Comparison of ENCODE assay signal across 9 cellular contexts in genomic region chr12:63669936-63670335, GRCh38. TPM values are rescaled to one million over a fixed set of nuclear protein-coding genes. Genes with fewer than 3 reads are reported as not detected.
A peak's percentile ranks its signal among the peaks of the same experiment; 100 is the strongest.
DNase-seq lines count a peak whose midpoint lies in the region; ATAC-seq, FAIRE-seq and TF ChIP-seq lines count a peak whose summit lies in the region.
"Not testable (repeated sequence)": the region's sequence is repeated elsewhere in the genome, so short reads cannot be mapped to it uniquely, and the experiment has no call there.
"Had no signal": no experiment of that assay in that cellular context is flagged by ENCODE, and none has a peak within 500 bp of the region (broad histone marks: within the 10 kb centered on the region; RNA-seq: fewer than 3 reads in every experiment).

No MANE protein-coding gene starts in this region.

- H3K9me3 ChIP-seq in GM23248 (ENCODE audit: low read depth); astrocyte (ENCODE audit: insufficient read depth, low read depth, low read length): not testable (repeated sequence)

- H3K4me1 Mint-ChIP-seq in T-helper 2 cell treated with Interferon-gamma antibody and Interleukin-4, amounts not matched to agents 5 μg/mL and 100 μg/mL, for 36 hours (ENCODE audit: low read depth); activated T-helper 1 cell treated with anti-CD3 and anti-CD28 coated beads, Interleukin-12 subunit alpha, Interleukin-12 subunit beta, Interleukin-2, Interleukin-4 antibody, amounts not matched to agents 30 ng/mL and 10 ng/mL and 1 ng/mL, durations not matched to agents 14 hours and 24 hours and 36 hours (ENCODE audit: low read depth); astrocyte (ENCODE audit: low read depth, unreplicated experiment): not testable (repeated sequence)
- H3K4me1 Mint-ChIP-seq in naive thymus-derived CD8-positive, alpha-beta T cell = peaks cover 14 to 35% (median 28%) of the 10 kb centered on the region in 4 donors
- H3K4me1 Mint-ChIP-seq in stimulated activated naive B cell treated with anti-CD40 and anti-IgM and Interleukin-4, amounts not matched to agents 10 μg/mL and 1 μg/mL and 100 μg/mL, for 72 hours = peaks cover 13 to 30% of the 10 kb centered on the region in 2 donors

- in situ Hi-C loops in GM23248 (cut with MboI) = loop anchor here (10.0 kb wide), 1 partner anchor 125 kb away; no protein-coding TSS in a partner anchor

- WGBS in GM23248 (ENCODE audit: low coverage in 1 of 2, low lambda C conversion rate in 2 of 2, missing lambda C conversion rate in 2 of 2), 2 experiments = 44 to 50% methylated on average over 1 of the region's 1 CpG

- not testable (repeated sequence) for H3K9me3 Mint-ChIP-seq in T-helper 2 cell treated with Interferon-gamma antibody and Interleukin-4, amounts not matched to agents 5 μg/mL and 100 μg/mL, for 36 hours; activated T-helper 1 cell treated with anti-CD3 and anti-CD28 coated beads, Interleukin-12 subunit alpha, Interleukin-12 subunit beta, Interleukin-2, Interleukin-4 antibody, amounts not matched to agents 30 ng/mL and 10 ng/mL and 1 ng/mL, durations not matched to agents 14 hours and 24 hours and 36 hours; astrocyte (ENCODE audit: unreplicated experiment); naive thymus-derived CD8-positive, alpha-beta T cell; stimulated activated naive B cell treated with anti-CD40 and anti-IgM and Interleukin-4, amounts not matched to agents 10 μg/mL and 1 μg/mL and 100 μg/mL, for 72 hours

- not testable (repeated sequence) for H2AFZ ChIP-seq in GM23248; astrocyte (ENCODE audit: low read depth, low read length)

- H3K4me2 ChIP-seq in GM23248 (ENCODE audit: unreplicated experiment) (peak overlapping the region; percentile 25), astrocyte (ENCODE audit: low read length) (peak overlapping the region; percentile 88)

- peak; percentile 51 for DNase-seq in AG10803 (ENCODE audit: low read depth)
- peak; percentile 39 for DNase-seq in GM23248
- not testable (repeated sequence) for DNase-seq in T-helper 2 cell treated with Interferon-gamma antibody and Interleukin-4, amounts not matched to agents 5 μg/mL and 100 μg/mL, for 36 hours (ENCODE audit: low spot score); activated T-helper 1 cell treated with anti-CD3 and anti-CD28 coated beads, Interleukin-12 subunit alpha, Interleukin-12 subunit beta, Interleukin-2, Interleukin-4 antibody, amounts not matched to agents 30 ng/mL and 10 ng/mL and 1 ng/mL, durations not matched to agents 14 hours and 24 hours and 36 hours (ENCODE audit: low spot score); naive thymus-derived CD8-positive, alpha-beta T cell; stimulated activated naive B cell treated with anti-CD40 and anti-IgM and Interleukin-4, amounts not matched to agents 10 μg/mL and 1 μg/mL and 100 μg/mL, for 72 hours
- peak; percentile 4 for DNase-seq in astrocyte (ENCODE audit: low read depth)
- peak in 1 of 2 donors; percentile 31 for DNase-seq in foreskin keratinocyte

- H3K36me3 ChIP-seq in GM23248 (ENCODE audit: low read depth); astrocyte (ENCODE audit: insufficient read depth, low read length): not testable (repeated sequence)

- peak; percentile 8 for ATAC-seq in foreskin keratinocyte
- not testable (repeated sequence) for ATAC-seq in naive thymus-derived CD8-positive, alpha-beta T cell; stimulated activated naive B cell treated with anti-CD40 and anti-IgM and Interleukin-4, amounts not matched to agents 10 μg/mL and 1 μg/mL and 100 μg/mL, for 72 hours (replicated peaks)

- H3K9me2 ChIP-seq in GM23248 (ENCODE audit: insufficient read depth) = not testable (repeated sequence)

- H3K4me1 ChIP-seq in GM23248 (ENCODE audit: insufficient read depth); astrocyte (ENCODE audit: insufficient read depth, low read length); foreskin keratinocyte: not testable (repeated sequence)

- H3K27me3 Mint-ChIP-seq in T-helper 2 cell treated with Interferon-gamma antibody and Interleukin-4, amounts not matched to agents 5 μg/mL and 100 μg/mL, for 36 hours (ENCODE audit: low read depth) = peaks cover 42% of the 10 kb centered on the region
- peaks cover 39% of the 10 kb centered on the region for H3K27me3 Mint-ChIP-seq in activated T-helper 1 cell treated with anti-CD3 and anti-CD28 coated beads, Interleukin-12 subunit alpha, Interleukin-12 subunit beta, Interleukin-2, Interleukin-4 antibody, amounts not matched to agents 30 ng/mL and 10 ng/mL and 1 ng/mL, durations not matched to agents 14 hours and 24 hours and 36 hours (ENCODE audit: insufficient read depth)
- not testable (repeated sequence) for H3K27me3 Mint-ChIP-seq in astrocyte (ENCODE audit: low read depth, unreplicated experiment)
- peaks cover 0 to 14% (median 3%) of the 10 kb centered on the region in 5 donors for H3K27me3 Mint-ChIP-seq in naive thymus-derived CD8-positive, alpha-beta T cell
- H3K27me3 Mint-ChIP-seq in stimulated activated naive B cell treated with anti-CD40 and anti-IgM and Interleukin-4, amounts not matched to agents 10 μg/mL and 1 μg/mL and 100 μg/mL, for 72 hours = peaks cover 21 to 30% of the 10 kb centered on the region in 2 donors

- intact Hi-C loops in activated T-helper 1 cell treated with anti-CD3 and anti-CD28 coated beads, Interleukin-12 subunit alpha, Interleukin-12 subunit beta, Interleukin-2, Interleukin-4 antibody, amounts not matched to agents 30 ng/mL and 10 ng/mL and 1 ng/mL, durations not matched to agents 14 hours and 24 hours and 36 hours (cut with micrococcal nuclease) = loop anchor here (5.0 kb wide), 1 partner anchor 722 kb away; the partner anchor contains the start of gene C12orf56

- H3K27ac ChIP-seq in GM23248; astrocyte (ENCODE audit: low read depth, low read length); foreskin keratinocyte: not testable (repeated sequence)

- H3K4me3 ChIP-seq in AG10803 (ENCODE audit: low read length); GM23248; astrocyte (ENCODE audit: insufficient read depth, low read depth, low read length): not testable (repeated sequence)

- not testable (repeated sequence) for H3K27ac Mint-ChIP-seq in T-helper 2 cell treated with Interferon-gamma antibody and Interleukin-4, amounts not matched to agents 5 μg/mL and 100 μg/mL, for 36 hours; activated T-helper 1 cell treated with anti-CD3 and anti-CD28 coated beads, Interleukin-12 subunit alpha, Interleukin-12 subunit beta, Interleukin-2, Interleukin-4 antibody, amounts not matched to agents 30 ng/mL and 10 ng/mL and 1 ng/mL, durations not matched to agents 14 hours and 24 hours and 36 hours; astrocyte (ENCODE audit: unreplicated experiment); stimulated activated naive B cell treated with anti-CD40 and anti-IgM and Interleukin-4, amounts not matched to agents 10 μg/mL and 1 μg/mL and 100 μg/mL, for 72 hours
- peak overlapping the region in 4 of 10 donors; percentile 13 to 88 (median 37) for H3K27ac Mint-ChIP-seq in naive thymus-derived CD8-positive, alpha-beta T cell

- not testable (repeated sequence) for H3F3A ChIP-seq in GM23248 (ENCODE audit: insufficient read depth)

- H3K36me3 Mint-ChIP-seq in T-helper 2 cell treated with Interferon-gamma antibody and Interleukin-4, amounts not matched to agents 5 μg/mL and 100 μg/mL, for 36 hours (ENCODE audit: low read depth); activated T-helper 1 cell treated with anti-CD3 and anti-CD28 coated beads, Interleukin-12 subunit alpha, Interleukin-12 subunit beta, Interleukin-2, Interleukin-4 antibody, amounts not matched to agents 30 ng/mL and 10 ng/mL and 1 ng/mL, durations not matched to agents 14 hours and 24 hours and 36 hours (ENCODE audit: low read depth); astrocyte (ENCODE audit: low read depth, unreplicated experiment); naive thymus-derived CD8-positive, alpha-beta T cell; stimulated activated naive B cell treated with anti-CD40 and anti-IgM and Interleukin-4, amounts not matched to agents 10 μg/mL and 1 μg/mL and 100 μg/mL, for 72 hours: not testable (repeated sequence)

- not testable (repeated sequence) for FAIRE-seq in astrocyte (lab: Jason Lieb, UNC)

- H3K79me2 ChIP-seq in GM23248 (ENCODE audit: insufficient read depth); astrocyte (ENCODE audit: insufficient read depth, low read length): not testable (repeated sequence)

- not testable (repeated sequence) for H4K20me1 ChIP-seq in GM23248 (ENCODE audit: insufficient read depth); astrocyte (ENCODE audit: insufficient read depth, low read length)

- peak overlapping the region; percentile 53 for H3K4me3 Mint-ChIP-seq in T-helper 2 cell treated with Interferon-gamma antibody and Interleukin-4, amounts not matched to agents 5 μg/mL and 100 μg/mL, for 36 hours
- peak overlapping the region; percentile 38 for H3K4me3 Mint-ChIP-seq in activated T-helper 1 cell treated with anti-CD3 and anti-CD28 coated beads, Interleukin-12 subunit alpha, Interleukin-12 subunit beta, Interleukin-2, Interleukin-4 antibody, amounts not matched to agents 30 ng/mL and 10 ng/mL and 1 ng/mL, durations not matched to agents 14 hours and 24 hours and 36 hours
- H3K4me3 Mint-ChIP-seq in astrocyte (ENCODE audit: unreplicated experiment) = peak overlapping the region; percentile 92
- peak overlapping the region; percentile 88 to 96 (median 94) for H3K4me3 Mint-ChIP-seq in naive thymus-derived CD8-positive, alpha-beta T cell
- H3K4me3 Mint-ChIP-seq in stimulated activated naive B cell treated with anti-CD40 and anti-IgM and Interleukin-4, amounts not matched to agents 10 μg/mL and 1 μg/mL and 100 μg/mL, for 72 hours = peak overlapping the region; percentile 92 to 93

- POLR2A ChIA-PET in naive thymus-derived CD8-positive, alpha-beta T cell (lab: Charles Lee) = not testable (repeated sequence)

- H3K27me3 ChIP-seq in GM23248 (replicated peaks; ENCODE audit: insufficient read depth); astrocyte (ENCODE audit: insufficient read depth, low read length); foreskin keratinocyte: not testable (repeated sequence)

- H3K9ac ChIP-seq in GM23248; astrocyte (ENCODE audit: low read length): not testable (repeated sequence)

- TF ChIP-seq CTCF in AG10803 (conservative IDR thresholded peaks at IDR 0.05; ENCODE audit: low read length); astrocyte (IDR thresholded peaks at IDR 0.05; ENCODE audit: insufficient read depth, low read depth, low read length); foreskin keratinocyte (conservative IDR thresholded peaks at IDR 0.05): not testable (repeated sequence)

RNA-seq across cellular contexts. Expression of gene DPY19L2, which starts 1.6 kb away (rescaled TPM):
- 0.43 TPM in 1 of 2 replicates, not detected in the other for total RNA-seq in GM23248 (2014; rRNA removed; shearing (Covaris generic))
- 0.15 and 0.31 TPM in 2 replicates for polyA plus RNA-seq in GM23248 (2016; fragmentation: Nextera tagmentation; extraction: Ambion mirVana)
- 0.22 and 0.36 TPM in 2 replicates for total RNA-seq in activated T-helper 1 cell treated with anti-CD3 and anti-CD28 coated beads, Interleukin-12 subunit alpha, Interleukin-12 subunit beta, Interleukin-2, Interleukin-4 antibody, amounts not matched to agents 30 ng/mL and 10 ng/mL and 1 ng/mL, durations not matched to agents 14 hours and 24 hours and 36 hours
- total RNA-seq in astrocyte = 6.5 and 7.3 TPM in 2 replicates
- 2.6 and 2.8 TPM in 2 replicates for total RNA-seq in foreskin keratinocyte
- polyA plus RNA-seq in foreskin keratinocyte = 0.71 and 0.77 TPM in 2 replicates
- total RNA-seq in naive thymus-derived CD8-positive, alpha-beta T cell = 10 to 100 TPM; 15.4 to 16.7 TPM
- under 1 TPM; 0.47 to 0.72 (median 0.60) TPM for polyA plus RNA-seq in naive thymus-derived CD8-positive, alpha-beta T cell
- total RNA-seq: MCF 10A had no signal

Comparison
In these comparisons a context has a peak if more than half of its experiments do, and no peak if none do; other contexts are left out.
1. H3K4me3 Mint-ChIP-seq: peak in every context shown above with its lines; median percentile 94 in naive thymus-derived CD8-positive, alpha-beta T cell; 92 in stimulated activated naive B cell treated with anti-CD40 and anti-IgM and Interleukin-4, amounts not matched to agents 10 μg/mL and 1 μg/mL and 100 μg/mL, for 72 hours; 92 in astrocyte; 53 in T-helper 2 cell treated with Interferon-gamma antibody and Interleukin-4, amounts not matched to agents 5 μg/mL and 100 μg/mL, for 36 hours; 38 in activated T-helper 1 cell treated with anti-CD3 and anti-CD28 coated beads, Interleukin-12 subunit alpha, Interleukin-12 subunit beta, Interleukin-2, Interleukin-4 antibody, amounts not matched to agents 30 ng/mL and 10 ng/mL and 1 ng/mL, durations not matched to agents 14 hours and 24 hours and 36 hours.